Comparison of ENCODE assay signal across 8 cellular contexts in the genomic region with DNA sequence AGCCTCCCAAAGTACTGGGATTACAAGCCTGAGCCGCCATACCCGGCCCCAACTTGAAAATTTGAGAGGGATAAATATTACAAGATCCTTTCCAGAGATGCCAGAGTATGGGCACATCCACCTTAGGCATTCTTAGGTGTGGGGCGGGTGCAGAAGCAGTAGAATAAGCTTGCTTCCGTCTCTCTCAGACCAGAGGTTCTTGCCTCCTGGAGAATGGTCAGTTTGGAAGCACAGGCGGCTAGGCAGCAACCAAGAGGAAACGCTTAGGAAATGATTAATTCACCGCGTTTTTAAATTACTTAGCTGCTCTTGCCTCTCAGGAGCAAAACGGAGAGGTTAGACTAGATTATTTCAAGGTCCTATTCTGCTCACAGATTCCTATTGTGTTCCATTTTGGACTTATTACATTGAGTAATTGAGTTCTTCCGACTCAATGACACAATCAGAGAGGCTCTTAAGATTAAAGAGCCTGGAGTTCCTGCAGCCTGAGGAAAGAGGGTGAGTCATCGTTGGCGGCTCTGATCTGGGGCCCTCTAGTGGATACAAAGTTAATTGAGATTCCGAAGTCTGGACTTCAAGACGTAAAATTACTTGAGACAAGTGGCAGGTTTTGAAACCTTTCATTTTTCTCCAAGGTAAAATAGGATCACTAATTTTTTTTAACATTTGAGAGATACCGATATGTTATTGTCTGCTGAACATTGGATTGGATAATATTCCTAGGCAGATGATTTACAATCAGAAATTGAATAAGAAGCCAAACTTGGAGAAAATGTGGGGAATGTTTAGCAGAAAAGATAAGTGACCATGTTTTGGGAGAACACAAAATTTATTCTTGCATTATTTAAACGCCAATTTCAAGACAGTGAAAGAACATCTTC. TPM values are rescaled to one million over a fixed set of nuclear protein-coding genes. Genes with fewer than 3 reads are reported as not detected.
A peak's percentile ranks its signal among the peaks of the same experiment; 100 is the strongest.
DNase-seq lines count a peak whose midpoint lies in the region; TF ChIP-seq lines count a peak whose summit lies in the region.

No MANE protein-coding gene starts in this region.

- CTCF ChIA-PET in activated naive CD4-positive, alpha-beta T cell treated with anti-CD3 and anti-CD28 coated beads, Interleukin-2, amount 10 ng/mL, durations not matched to agents 7 days and 5 days (lab: Charles Lee): interaction anchor here (0.7 to 2.0 kb wide), 4 partner anchors 16 to 380 kb away, joined by 3 to 9 read pairs (median 6); no protein-coding TSS in a partner anchor

- H2AFZ ChIP-seq in KMS-11 (ENCODE audit: low read depth) (no peak overlapping the region), osteoblast (ENCODE audit: low read length) (peak overlapping the region; percentile 48)

- H3K27ac ChIP-seq in KMS-11: no peak overlapping the region
- no peak overlapping the region for H3K27ac ChIP-seq in osteoblast (ENCODE audit: low read depth, low read length)
- H3K27ac ChIP-seq in tibial nerve: peak overlapping the region in 1 of 4 donors; percentile 55

- H3K9me3 Mint-ChIP-seq in activated naive CD4-positive, alpha-beta T cell treated with anti-CD3 and anti-CD28 coated beads, Interleukin-2, amount 10 ng/mL, durations not matched to agents 7 days and 5 days: no peaks in the 10 kb centered on the region

- H3K27me3 Mint-ChIP-seq in activated naive CD4-positive, alpha-beta T cell treated with anti-CD3 and anti-CD28 coated beads, Interleukin-2, amount 10 ng/mL, durations not matched to agents 7 days and 5 days: peaks cover 6% of the 10 kb centered on the region

- H4K20me1 ChIP-seq in KMS-11 (ENCODE audit: insufficient read depth): no peaks in the 10 kb centered on the region
- H4K20me1 ChIP-seq in osteoblast (ENCODE audit: insufficient read depth, low read length): no peaks in the 10 kb centered on the region

- TF ChIP-seq CTCF in KMS-11 (conservative IDR thresholded peaks at IDR 0.05; ENCODE audit: low read depth, low read length) (peak; percentile 63), osteoblast (IDR thresholded peaks at IDR 0.05; ENCODE audit: extremely low read depth, low read depth, low read length) (peak; percentile 86), tibial nerve (IDR thresholded peaks at IDR 0.05) (peak; percentile 48 to 81 (median 74))

- H3K4me1 ChIP-seq in KMS-11 (ENCODE audit: low read depth, poor library complexity, severe bottlenecking): no peaks in the 10 kb centered on the region
- no peaks in the 10 kb centered on the region for H3K4me1 ChIP-seq in osteoblast (ENCODE audit: insufficient read depth, low read length)
- H3K4me1 ChIP-seq in tibial nerve: peaks cover 0 to 10% (median 2%) of the 10 kb centered on the region in 4 donors

- 34 to 39% methylated on average over 16 of the region's 16 CpGs for WGBS in tibial nerve, 2 donors

- H3K79me2 ChIP-seq in KMS-11 (ENCODE audit: insufficient read depth, low read depth) (no peaks in the 10 kb centered on the region), osteoblast (ENCODE audit: insufficient read depth, low read length) (no peaks in the 10 kb centered on the region)

- H3K9me3 ChIP-seq in osteoblast (ENCODE audit: low read depth, low read length) (no peaks in the 10 kb centered on the region), tibial nerve (no peaks in the 10 kb centered on the region)

- TF ChIP-seq POLR2A in tibial nerve (IDR thresholded peaks at IDR 0.05): no peak

- no peak overlapping the region for H3K27ac Mint-ChIP-seq in activated naive CD4-positive, alpha-beta T cell treated with anti-CD3 and anti-CD28 coated beads, Interleukin-2, amount 10 ng/mL, durations not matched to agents 7 days and 5 days

- peak in 1 of 2 donors; percentile 42 for TF ChIP-seq EP300 in tibial nerve (IDR thresholded peaks at IDR 0.05)

- no peaks in the 10 kb centered on the region for H3K36me3 Mint-ChIP-seq in activated naive CD4-positive, alpha-beta T cell treated with anti-CD3 and anti-CD28 coated beads, Interleukin-2, amount 10 ng/mL, durations not matched to agents 7 days and 5 days

- H3K4me1 Mint-ChIP-seq in activated naive CD4-positive, alpha-beta T cell treated with anti-CD3 and anti-CD28 coated beads, Interleukin-2, amount 10 ng/mL, durations not matched to agents 7 days and 5 days: peaks cover 11% of the 10 kb centered on the region

- H3K4me3 ChIP-seq in KMS-11 (IDR thresholded peaks at IDR 0.05; ENCODE audit: insufficient read depth, low read depth, low read length) (no peak overlapping the region), osteoblast (ENCODE audit: insufficient read depth, low read length) (no peak overlapping the region), tibial nerve (no peak overlapping the region)

- no peaks in the 10 kb centered on the region for H3K27me3 ChIP-seq in KMS-11 (ENCODE audit: insufficient read depth, low read depth)
- no peaks in the 10 kb centered on the region for H3K27me3 ChIP-seq in osteoblast (ENCODE audit: insufficient read depth, low read length)
- H3K27me3 ChIP-seq in tibial nerve: no peaks in the 10 kb centered on the region

- no peak overlapping the region for H3K4me2 ChIP-seq in KMS-11
- peak overlapping the region; percentile 46 for H3K4me2 ChIP-seq in osteoblast (ENCODE audit: insufficient read depth, low read length)

- no peak overlapping the region for H3K9ac ChIP-seq in KMS-11

- DNase-seq in activated gamma-delta T cell treated with Interleukin-2 at 50 U/mL for 16 hours (peak; percentile 52), activated gamma-delta T cell (lab: John Stamatoyannopoulos, UW) (no peak), SHP77 treated with DMSO at 0.1 percent for 48 hours (lab: John Stamatoyannopoulos, UW) (peak; percentile 19), glomerular endothelial cell (ENCODE audit: extremely low read depth, low read depth, low spot score) (peak; percentile 94), osteoblast (ENCODE audit: insufficient read length, low spot score, missing footprints) (peak; percentile 88), tibial nerve (ENCODE audit: low spot score in 2 of 2) (peak in 1 of 2 donors; percentile 74)
- DNase-seq in activated naive CD4-positive, alpha-beta T cell treated with anti-CD3 and anti-CD28 coated beads, Interleukin-2, amount 10 ng/mL, durations not matched to agents 7 days and 5 days: peak; percentile 65

- H3K36me3 ChIP-seq in KMS-11 (ENCODE audit: insufficient read depth) (no peaks in the 10 kb centered on the region), osteoblast (ENCODE audit: insufficient read depth, low read length) (no peaks in the 10 kb centered on the region), tibial nerve (no peaks in the 10 kb centered on the region)

- H3K4me3 Mint-ChIP-seq in activated naive CD4-positive, alpha-beta T cell treated with anti-CD3 and anti-CD28 coated beads, Interleukin-2, amount 10 ng/mL, durations not matched to agents 7 days and 5 days: no peak overlapping the region

RNA-seq across cellular contexts. Expression of a gene that starts 5.8 kb away (rescaled TPM):
- not detected in 2 replicates for total RNA-seq in glomerular endothelial cell
- not detected in 2 replicates for total RNA-seq in osteoblast
- total RNA-seq in tibial nerve: not detected
